Comparison of ENCODE assay signal across 1 cellular context in the genomic region with DNA sequence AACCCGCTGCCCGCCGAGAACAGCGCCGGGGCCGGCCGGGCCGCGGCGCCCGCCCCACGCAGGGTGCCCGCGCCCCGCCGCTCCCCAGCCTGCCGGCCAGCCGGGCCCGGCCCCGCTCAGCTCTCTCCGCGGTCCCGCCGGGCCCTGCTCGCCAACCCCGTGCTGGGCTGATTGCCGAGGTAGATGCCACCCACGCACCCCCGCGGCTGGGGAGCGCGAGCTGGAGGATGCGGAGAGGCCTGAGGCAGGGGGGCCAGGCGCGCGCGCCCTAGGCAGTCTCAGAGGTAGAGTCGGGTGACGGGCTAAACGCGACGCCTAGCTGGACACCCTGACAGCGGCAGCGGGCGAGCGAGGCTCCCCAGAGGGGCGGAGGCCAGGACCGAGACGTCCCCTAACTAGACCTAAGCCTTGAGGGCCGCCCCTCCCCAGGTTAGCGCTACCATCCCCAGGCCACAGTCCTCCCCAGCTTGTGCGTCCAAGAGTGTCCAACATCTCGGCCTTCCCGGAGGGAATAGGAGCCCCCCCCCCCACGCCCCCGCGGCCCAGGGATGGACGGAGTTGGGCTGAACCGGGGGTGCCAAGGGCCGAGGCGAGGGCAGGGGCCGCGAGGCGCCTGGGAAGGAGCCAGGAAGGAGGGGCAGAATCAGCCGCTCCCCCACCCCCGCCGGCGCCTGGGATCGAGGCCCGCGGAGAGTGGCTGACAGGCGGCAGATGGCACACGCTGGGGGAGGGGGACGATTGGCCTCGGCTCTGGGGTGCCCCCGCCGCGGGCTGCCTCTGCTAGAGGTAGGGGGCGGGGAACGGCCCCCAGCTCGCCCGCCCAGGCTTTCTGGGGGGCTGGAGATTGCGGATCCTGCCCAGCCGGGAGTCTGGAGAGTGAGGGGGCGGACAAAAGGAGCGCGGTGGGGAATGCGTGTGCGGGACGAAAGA.
TF ChIP-seq lines count a peak whose summit lies in the region.

No MANE protein-coding gene starts in this region.

TF ChIP-seq in GM23338, 12 proteins besides CTCF, POLR2A, EP300 and RAD21 (continued from another document):
- TF ChIP-seq, protein P1, sequence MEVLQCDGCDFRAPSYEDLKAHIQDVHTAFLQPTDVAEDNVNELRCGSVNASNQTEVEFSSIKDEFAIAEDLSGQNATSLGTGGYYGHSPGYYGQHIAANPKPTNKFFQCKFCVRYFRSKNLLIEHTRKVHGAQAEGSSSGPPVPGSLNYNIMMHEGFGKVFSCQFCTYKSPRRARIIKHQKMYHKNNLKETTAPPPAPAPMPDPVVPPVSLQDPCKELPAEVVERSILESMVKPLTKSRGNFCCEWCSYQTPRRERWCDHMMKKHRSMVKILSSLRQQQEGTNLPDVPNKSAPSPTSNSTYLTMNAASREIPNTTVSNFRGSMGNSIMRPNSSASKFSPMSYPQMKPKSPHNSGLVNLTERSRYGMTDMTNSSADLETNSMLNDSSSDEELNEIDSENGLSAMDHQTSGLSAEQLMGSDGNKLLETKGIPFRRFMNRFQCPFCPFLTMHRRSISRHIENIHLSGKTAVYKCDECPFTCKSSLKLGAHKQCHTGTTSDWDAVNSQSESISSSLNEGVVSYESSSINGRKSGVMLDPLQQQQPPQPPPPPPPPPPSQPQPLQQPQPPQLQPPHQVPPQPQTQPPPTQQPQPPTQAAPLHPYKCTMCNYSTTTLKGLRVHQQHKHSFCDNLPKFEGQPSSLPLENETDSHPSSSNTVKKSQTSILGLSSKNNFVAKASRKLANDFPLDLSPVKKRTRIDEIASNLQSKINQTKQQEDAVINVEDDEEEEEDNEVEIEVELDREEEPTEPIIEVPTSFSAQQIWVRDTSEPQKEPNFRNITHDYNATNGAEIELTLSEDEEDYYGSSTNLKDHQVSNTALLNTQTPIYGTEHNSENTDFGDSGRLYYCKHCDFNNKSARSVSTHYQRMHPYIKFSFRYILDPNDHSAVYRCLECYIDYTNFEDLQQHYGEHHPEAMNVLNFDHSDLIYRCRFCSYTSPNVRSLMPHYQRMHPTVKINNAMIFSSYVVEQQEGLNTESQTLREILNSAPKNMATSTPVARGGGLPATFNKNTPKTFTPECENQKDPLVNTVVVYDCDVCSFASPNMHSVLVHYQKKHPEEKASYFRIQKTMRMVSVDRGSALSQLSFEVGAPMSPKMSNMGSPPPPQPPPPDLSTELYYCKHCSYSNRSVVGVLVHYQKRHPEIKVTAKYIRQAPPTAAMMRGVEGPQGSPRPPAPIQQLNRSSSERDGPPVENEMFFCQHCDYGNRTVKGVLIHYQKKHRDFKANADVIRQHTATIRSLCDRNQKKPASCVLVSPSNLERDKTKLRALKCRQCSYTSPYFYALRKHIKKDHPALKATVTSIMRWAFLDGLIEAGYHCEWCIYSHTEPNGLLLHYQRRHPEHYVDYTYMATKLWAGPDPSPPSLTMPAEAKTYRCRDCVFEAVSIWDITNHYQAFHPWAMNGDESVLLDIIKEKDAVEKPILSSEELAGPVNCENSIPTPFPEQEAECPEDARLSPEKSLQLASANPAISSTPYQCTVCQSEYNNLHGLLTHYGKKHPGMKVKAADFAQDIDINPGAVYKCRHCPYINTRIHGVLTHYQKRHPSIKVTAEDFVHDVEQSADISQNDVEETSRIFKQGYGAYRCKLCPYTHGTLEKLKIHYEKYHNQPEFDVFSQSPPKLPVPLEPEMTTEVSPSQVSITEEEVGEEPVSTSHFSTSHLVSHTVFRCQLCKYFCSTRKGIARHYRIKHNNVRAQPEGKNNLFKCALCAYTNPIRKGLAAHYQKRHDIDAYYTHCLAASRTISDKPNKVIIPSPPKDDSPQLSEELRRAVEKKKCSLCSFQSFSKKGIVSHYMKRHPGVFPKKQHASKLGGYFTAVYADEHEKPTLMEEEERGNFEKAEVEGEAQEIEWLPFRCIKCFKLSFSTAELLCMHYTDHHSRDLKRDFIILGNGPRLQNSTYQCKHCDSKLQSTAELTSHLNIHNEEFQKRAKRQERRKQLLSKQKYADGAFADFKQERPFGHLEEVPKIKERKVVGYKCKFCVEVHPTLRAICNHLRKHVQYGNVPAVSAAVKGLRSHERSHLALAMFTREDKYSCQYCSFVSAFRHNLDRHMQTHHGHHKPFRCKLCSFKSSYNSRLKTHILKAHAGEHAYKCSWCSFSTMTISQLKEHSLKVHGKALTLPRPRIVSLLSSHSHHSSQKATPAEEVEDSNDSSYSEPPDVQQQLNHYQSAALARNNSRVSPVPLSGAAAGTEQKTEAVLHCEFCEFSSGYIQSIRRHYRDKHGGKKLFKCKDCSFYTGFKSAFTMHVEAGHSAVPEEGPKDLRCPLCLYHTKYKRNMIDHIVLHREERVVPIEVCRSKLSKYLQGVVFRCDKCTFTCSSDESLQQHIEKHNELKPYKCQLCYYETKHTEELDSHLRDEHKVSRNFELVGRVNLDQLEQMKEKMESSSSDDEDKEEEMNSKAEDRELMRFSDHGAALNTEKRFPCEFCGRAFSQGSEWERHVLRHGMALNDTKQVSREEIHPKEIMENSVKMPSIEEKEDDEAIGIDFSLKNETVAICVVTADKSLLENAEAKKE (CRISPR knock-in tag; IDR thresholded peaks at IDR 0.05): no peak
- TF ChIP-seq REST (IDR thresholded peaks at IDR 0.05; ENCODE audit: unreplicated experiment) (no peak), EZH2 (IDR thresholded peaks at IDR 0.05; ENCODE audit: low read depth, unreplicated experiment) (no peak), NANOG (IDR thresholded peaks at IDR 0.05; ENCODE audit: borderline replicate concordance) (no peak)
